8 cellular contexts compared by ENCODE assay signal in genomic region chr10:25017247-25017590, GRCh38. TPM values are rescaled to one million over a fixed set of nuclear protein-coding genes. Genes with fewer than 3 reads are reported as not detected.
DNase-seq lines count a peak whose midpoint lies in the region; TF ChIP-seq lines count a peak whose summit lies in the region.

No MANE protein-coding gene starts in this region.

- H3K4me1 Mint-ChIP-seq in immature natural killer cell: peaks cover 18 to 20% of the 10 kb centered on the region in 2 donors

- TF ChIP-seq CTCF in GM12864 (IDR thresholded peaks at IDR 0.05; ENCODE audit: low read depth, low read length, missing control alignments) (no peak), HEK293 (tag by site-specific recombination; IDR thresholded peaks at IDR 0.05) (no peak), adrenal gland (IDR thresholded peaks at IDR 0.05) (no peak)

- H3K27ac Mint-ChIP-seq in immature natural killer cell: peak overlapping the region; percentile 95 to 100 (median 99)

- TF ChIP-seq POLR2A in adrenal gland (IDR thresholded peaks at IDR 0.05): no peak

- H3K36me3 Mint-ChIP-seq in immature natural killer cell: peaks cover 0 to 3% (median 0%) of the 10 kb centered on the region in 3 donors

- H3K27me3 ChIP-seq in adrenal gland: no peaks in the 10 kb centered on the region

- H3K4me3 Mint-ChIP-seq in immature natural killer cell: peak overlapping the region; percentile 87 to 97 (median 91)

- POLR2A ChIA-PET in HEK293 (lab: Yijun Ruan, JAX): no interaction called here

- H3K9me3 ChIP-seq in HEK293 (ENCODE audit: control insufficient read depth, insufficient read depth, low read depth, low read length) (no peaks in the 10 kb centered on the region), adrenal gland (replicated peaks in 1 of 3) (no peaks in the 10 kb centered on the region)

- peaks cover 12 to 18% (median 13%) of the 10 kb centered on the region in 3 donors for H3K27me3 Mint-ChIP-seq in immature natural killer cell (ENCODE audit: low read depth in 3 of 3)

- peaks cover 0 to 4% (median 0%) of the 10 kb centered on the region in 6 donors for H3K9me3 Mint-ChIP-seq in immature natural killer cell

- H3K27ac ChIP-seq in HEK293 (ENCODE audit: extremely low read depth, low read depth, low read length) (peak overlapping the region; percentile 79), adrenal gland (peak overlapping the region; percentile 80 to 96 (median 89))

- DNase-seq in GM12864 (ENCODE audit: low read depth) (no peak), NCI-H345 (lab: John Stamatoyannopoulos, UW) (peak; percentile 62), adrenal gland (peak in 5 of 7 donors; percentile 16 to 59 (median 16)), immature natural killer cell (no peak), NK-92 (lab: John Stamatoyannopoulos, UW; ENCODE audit: unreplicated experiment) (no peak), mesenteric fat pad (ENCODE audit: low spot score) (no peak)
- DNase-seq in stimulated activated CD4-positive, alpha-beta T cell treated with anti-CD3 and anti-CD28 coated beads, Interleukin-1b, Interleukin-23, amount 100 ng/mL, for 48 hours: peak; percentile 14

- intact Hi-C loops in adrenal gland (cut with DNase I): no loop called here

- H3K36me3 ChIP-seq in HEK293 (ENCODE audit: control insufficient read depth in 2 of 2, insufficient read depth in 1 of 2, low read length in 2 of 2): no peaks in the 10 kb centered on the region
- H3K36me3 ChIP-seq in adrenal gland (replicated peaks in 1 of 2): no peaks in the 10 kb centered on the region

- CTCF ChIA-PET in HEK293 (lab: Yijun Ruan, JAX): no interaction called here

- H3K4me1 ChIP-seq in HEK293 (ENCODE audit: control insufficient read depth, insufficient read depth, low read length): no peaks in the 10 kb centered on the region
- peaks cover 0 to 20% of the 10 kb centered on the region in 2 donors for H3K4me1 ChIP-seq in adrenal gland (replicated peaks in 1 of 2)

- peak overlapping the region; percentile 67 for H3K4me3 ChIP-seq in GM12864 (ENCODE audit: low read depth, low read length)
- peak overlapping the region; percentile 58 for H3K4me3 ChIP-seq in HEK293 (ENCODE audit: low read depth, low read length)
- H3K4me3 ChIP-seq in adrenal gland: peak overlapping the region in 2 of 4 donors; percentile 57 to 61

- WGBS in adrenal gland, 4 donors: 5 to 11% (median 9%) methylated on average over 8 of the region's 8 CpGs

TF ChIP-seq in HEK293, 187 proteins besides CTCF, POLR2A, EP300 and RAD21:
- no peak for TF ChIP-seq SCRT1 (tag by site-specific recombination; IDR thresholded peaks at IDR 0.05; ENCODE audit: borderline replicate concordance)
- no peak for TF ChIP-seq KLF9 (tag by site-specific recombination; IDR thresholded peaks at IDR 0.05; ENCODE audit: low read depth)
- no peak for TF ChIP-seq ZSCAN4 (tag by site-specific recombination; IDR thresholded peaks at IDR 0.05)
- TF ChIP-seq ZSCAN16 (tag by site-specific recombination; IDR thresholded peaks at IDR 0.05): no peak
- no peak for TF ChIP-seq HOXA7 (CRISPR knock-in tag; IDR thresholded peaks at IDR 0.05; ENCODE audit: borderline replicate concordance)
- TF ChIP-seq ZNF18 (tag by site-specific recombination; IDR thresholded peaks at IDR 0.05): no peak
- no peak for TF ChIP-seq ZIC2 (tag by site-specific recombination; IDR thresholded peaks at IDR 0.05)
- TF ChIP-seq ZNF211 (tag by site-specific recombination; IDR thresholded peaks at IDR 0.05; ENCODE audit: low read depth): no peak
- TF ChIP-seq ZNF416 (tag by site-specific recombination; IDR thresholded peaks at IDR 0.05): no peak
- TF ChIP-seq TRIM28 (IDR thresholded peaks at IDR 0.05; ENCODE audit: borderline replicate concordance, low read length): no peak
- no peak for TF ChIP-seq ZNF777 (tag by site-specific recombination; IDR thresholded peaks at IDR 0.05; ENCODE audit: borderline replicate concordance)
- TF ChIP-seq ZNF513 (tag by site-specific recombination; IDR thresholded peaks at IDR 0.05): no peak
- no peak for TF ChIP-seq ZNF707 (tag by site-specific recombination; IDR thresholded peaks at IDR 0.05)
- TF ChIP-seq ZSCAN23 (tag by site-specific recombination; IDR thresholded peaks at IDR 0.05): no peak
- TF ChIP-seq ZNF629 (tag by site-specific recombination; IDR thresholded peaks at IDR 0.05): no peak
- no peak for TF ChIP-seq ZNF274 (IDR thresholded peaks at IDR 0.05; ENCODE audit: low read length)
- no peak for TF ChIP-seq ZNF274 (tag by site-specific recombination; IDR thresholded peaks at IDR 0.05; ENCODE audit: borderline replicate concordance)
TF ChIP-seq in HEK293: peak in this region for 0.

RNA-seq across cellular contexts. Expression of gene THNSL1, which starts 0.8 kb away (rescaled TPM):
- total RNA-seq in adrenal gland: 10 to 100 TPM in 2 of 8 donors, 1 to 10 TPM in 6; 3.6 to 14.9 (median 5.3) TPM
- 10 to 100 TPM in 1 of 3 donors, 1 to 10 TPM in 2; 3.3 to 14.5 (median 3.4) TPM for polyA plus RNA-seq in adrenal gland
- polyA plus RNA-seq in immature natural killer cell: 1 to 10 TPM in 2 of 3 donors, under 1 TPM in 1; 0.90 to 2.0 (median 1.9) TPM
- 0.64 TPM for total RNA-seq in mesenteric fat pad

RNA-seq across cellular contexts. Expression of gene ENKUR, which starts 1.3 kb away (rescaled TPM):
- total RNA-seq in adrenal gland: under 1 TPM in 3 of 8 donors, not detected in 5; 0.25 to 0.69 (median 0.41) TPM
- polyA plus RNA-seq in adrenal gland: under 1 TPM; 0.16 to 0.70 (median 0.17) TPM
- 1 to 10 TPM in 1 of 3 donors, under 1 TPM in 1, not detected in 1; 0.12 to 1.4 TPM for polyA plus RNA-seq in immature natural killer cell
- not detected for total RNA-seq in mesenteric fat pad

Comparison
In these comparisons a context has a peak if more than half of its experiments do, and no peak if none do; other contexts are left out.
1. DNase-seq: peak in NCI-H345 (single experiment), adrenal gland (5 of 7) and stimulated activated CD4-positive, alpha-beta T cell treated with anti-CD3 and anti-CD28 coated beads, Interleukin-1b, Interleukin-23, amount 100 ng/mL, for 48 hours (single experiment); none in GM12864 (single experiment), immature natural killer cell (0 of 3), NK-92 (single experiment) and mesenteric fat pad (single experiment).